17 cellular contexts compared by ENCODE assay signal in the genomic region with DNA sequence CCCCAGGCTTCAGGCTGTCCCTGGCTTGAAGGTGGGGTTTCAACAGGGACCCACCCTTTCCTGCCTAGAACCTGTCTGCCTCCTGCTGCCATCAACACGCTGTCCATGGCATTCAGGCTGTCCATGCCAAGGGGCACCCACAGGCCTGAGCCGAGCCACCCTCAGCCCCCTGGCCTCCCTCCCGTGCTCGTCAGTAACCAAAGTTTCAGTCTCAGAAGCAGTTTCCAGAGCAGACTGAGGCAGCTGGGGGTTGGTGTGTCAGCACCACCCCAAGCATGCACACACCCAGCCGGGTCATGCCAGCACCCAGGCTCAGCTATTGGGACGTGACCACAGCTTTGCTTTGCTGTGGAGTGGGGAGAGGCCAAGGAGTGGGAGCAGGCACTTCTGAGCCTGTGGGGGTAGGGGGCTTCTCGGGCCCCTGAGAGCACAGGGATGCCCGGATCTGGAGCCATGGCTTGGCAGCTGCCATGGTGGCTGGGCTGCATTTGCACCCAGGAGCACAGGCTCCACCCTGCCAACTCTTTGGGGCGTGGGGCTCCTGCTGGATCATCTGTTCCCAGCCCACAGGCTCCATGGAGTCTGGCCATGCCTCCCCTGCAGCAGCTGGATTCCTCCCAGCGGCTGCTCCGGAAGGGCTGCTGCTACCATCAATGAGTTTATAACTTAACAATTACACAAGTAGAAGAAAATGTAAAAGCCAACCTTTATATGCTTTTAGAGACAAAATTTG.
DNase-seq lines count a peak whose midpoint lies in the region; ATAC-seq and TF ChIP-seq lines count a peak whose summit lies in the region.
"Had no signal": no experiment of that assay in that cellular context is flagged by ENCODE, and none has a peak within 500 bp of the region (broad histone marks: within the 10 kb centered on the region; RNA-seq: fewer than 3 reads in every experiment).

No MANE protein-coding gene starts in this region.

- CTCF ChIA-PET in SK-N-SH (lab: Yijun Ruan, JAX): interaction anchor here (1.6 kb wide), 1 partner anchor 215 kb away, joined by 3 read pairs; no protein-coding TSS in a partner anchor

- H3K27me3 ChIP-seq in SK-N-SH (ENCODE audit: insufficient read depth) (no peaks in the 10 kb centered on the region), GM23248 (replicated peaks; ENCODE audit: insufficient read depth) (no peaks in the 10 kb centered on the region)

- no peak overlapping the region for H3K9ac ChIP-seq in SK-N-SH
- no peak overlapping the region for H3K9ac ChIP-seq in GM23248

- H3F3A ChIP-seq in SK-N-SH (replicated peaks; ENCODE audit: insufficient read depth) (no peaks in the 10 kb centered on the region), GM23248 (ENCODE audit: insufficient read depth) (no peaks in the 10 kb centered on the region; the same call in 1 of the 2 replicates)

- H3K4me1 Mint-ChIP-seq in stimulated activated memory B cell treated with anti-CD40 and anti-IgM and Interleukin-4, amounts not matched to agents 10 μg/mL and 1 μg/mL and 100 μg/mL, for 72 hours: no peaks in the 10 kb centered on the region

- no peak overlapping the region for H3K27ac Mint-ChIP-seq in stimulated activated memory B cell treated with anti-CD40 and anti-IgM and Interleukin-4, amounts not matched to agents 10 μg/mL and 1 μg/mL and 100 μg/mL, for 72 hours
- H3K27ac Mint-ChIP-seq: CD4-positive, alpha-beta T cell had no signal

- H3K27ac ChIP-seq in SK-N-SH (ENCODE audit: low read depth in 2 of 2, low read length in 1 of 2) (no peak overlapping the region), GM23248 (no peak overlapping the region), coronary artery (peak overlapping the region in 1 of 2 donors; percentile 22)
- H3K27ac ChIP-seq: A549 had no signal

- in situ Hi-C loops in GM23248 (cut with MboI): no loop called here

- H4K20me1 ChIP-seq in SK-N-SH (ENCODE audit: insufficient read depth) (no peaks in the 10 kb centered on the region), GM23248 (ENCODE audit: insufficient read depth) (no peaks in the 10 kb centered on the region)

- H2AFZ ChIP-seq in SK-N-SH (ENCODE audit: low read depth): no peak overlapping the region
- peak overlapping the region; percentile 36; the same call in 1 of the 2 replicates for H2AFZ ChIP-seq in GM23248

- no peaks in the 10 kb centered on the region for H3K9me3 ChIP-seq in SK-N-SH
- H3K9me3 ChIP-seq in GM23248 (ENCODE audit: low read depth): no peaks in the 10 kb centered on the region
- H3K9me3 ChIP-seq: A549 had no signal

- H3K27me3 Mint-ChIP-seq in stimulated activated memory B cell treated with anti-CD40 and anti-IgM and Interleukin-4, amounts not matched to agents 10 μg/mL and 1 μg/mL and 100 μg/mL, for 72 hours: no peaks in the 10 kb centered on the region
- H3K27me3 Mint-ChIP-seq: CD4-positive, alpha-beta T cell had no signal

- DNase-seq in SK-N-SH: peak; percentile 12
- DNase-seq in GM23248: peak; percentile 68
- peak; percentile 69 for DNase-seq in coronary artery (ENCODE audit: low spot score)
- no peak for DNase-seq in DMS153 treated with DMSO at 0.1 percent for 48 hours (lab: John Stamatoyannopoulos, UW; ENCODE audit: unreplicated experiment)
- no peak for DNase-seq in cerebellum (ENCODE audit: low spot score)
- DNase-seq: Calu3; CD4-positive, alpha-beta T cell; GOT3; Karpas-422; NCI-H187 treated with DMSO at 0.1 percent for 48 hours; NCI-H2171 treated with DMSO at 0.1 percent for 48 hours; NCI-H510A had no signal

- no peak for TF ChIP-seq RAD21 in SK-N-SH (IDR thresholded peaks at IDR 0.05; ENCODE audit: low read length)

- no peaks in the 10 kb centered on the region for H3K36me3 Mint-ChIP-seq in stimulated activated memory B cell treated with anti-CD40 and anti-IgM and Interleukin-4, amounts not matched to agents 10 μg/mL and 1 μg/mL and 100 μg/mL, for 72 hours

- H3K4me2 ChIP-seq in SK-N-SH (no peak overlapping the region), GM23248 (ENCODE audit: unreplicated experiment) (peak overlapping the region; percentile 17)
- H3K4me2 ChIP-seq: A549 had no signal

- H3K4me1 ChIP-seq in SK-N-SH (ENCODE audit: control insufficient read depth in 1 of 2, insufficient read depth in 2 of 2, low read depth in 1 of 2, low read length in 1 of 2) (peaks cover 0 to 18% of the 10 kb centered on the region in 2 experiments; a peak in 2 of 4 replicates), GM23248 (ENCODE audit: insufficient read depth) (peaks cover 14% of the 10 kb centered on the region)

- WGBS in SK-N-SH (ENCODE audit: low lambda C conversion rate): 87% methylated on average over 10 of the region's 11 CpGs
- 51 to 54% methylated on average over 11 of the region's 11 CpGs for WGBS in GM23248 (ENCODE audit: low coverage in 1 of 2, low lambda C conversion rate in 2 of 2, missing lambda C conversion rate in 2 of 2), 2 experiments

- ATAC-seq in SK-N-SH treated with all-trans-retinoic acid at 6 μM for 48 hours: no peak
- ATAC-seq in stimulated activated memory B cell treated with anti-CD40 and anti-IgM and Interleukin-4, amounts not matched to agents 10 μg/mL and 1 μg/mL and 100 μg/mL, for 72 hours: peak; percentile 6
- ATAC-seq in HG03520 (IDR thresholded peaks at IDR 0.05; ENCODE audit: unreplicated experiment): no peak
- ATAC-seq: A549, HepG2 had no signal

- TF ChIP-seq CTCF in SK-N-SH (IDR thresholded peaks at IDR 0.05): no peak
- no peak for TF ChIP-seq CTCF in coronary artery (IDR thresholded peaks at IDR 0.05)

- H3K36me3 ChIP-seq in SK-N-SH (replicated peaks in 1 of 2; ENCODE audit: control insufficient read depth in 1 of 2, insufficient read depth in 2 of 2, low read length in 1 of 2) (no peaks in the 10 kb centered on the region), GM23248 (ENCODE audit: low read depth) (no peaks in the 10 kb centered on the region)

- H3K4me3 ChIP-seq in SK-N-SH (ENCODE audit: low read depth in 2 of 2, low read length in 1 of 2) (no peak overlapping the region), GM23248 (no peak overlapping the region), coronary artery (no peak overlapping the region)
- H3K4me3 ChIP-seq: A549 had no signal

- TF ChIP-seq EP300 in SK-N-SH (IDR thresholded peaks at IDR 0.05; ENCODE audit: borderline replicate concordance in 1 of 2, low read depth in 1 of 2, low read length in 1 of 2): no peak

- no peaks in the 10 kb centered on the region for H3K79me2 ChIP-seq in SK-N-SH (ENCODE audit: insufficient read depth)
- H3K79me2 ChIP-seq in GM23248 (ENCODE audit: insufficient read depth): no peaks in the 10 kb centered on the region

- no peak overlapping the region for H3K4me3 Mint-ChIP-seq in stimulated activated memory B cell treated with anti-CD40 and anti-IgM and Interleukin-4, amounts not matched to agents 10 μg/mL and 1 μg/mL and 100 μg/mL, for 72 hours
- H3K4me3 Mint-ChIP-seq: CD4-positive, alpha-beta T cell had no signal

- POLR2A ChIA-PET in SK-N-SH (lab: Yijun Ruan, JAX): no interaction called here

- peaks cover 13% of the 10 kb centered on the region for H3K9me3 Mint-ChIP-seq in stimulated activated memory B cell treated with anti-CD40 and anti-IgM and Interleukin-4, amounts not matched to agents 10 μg/mL and 1 μg/mL and 100 μg/mL, for 72 hours

- H3K9me2 ChIP-seq in SK-N-SH: no peaks in the 10 kb centered on the region
- no peaks in the 10 kb centered on the region for H3K9me2 ChIP-seq in GM23248 (ENCODE audit: insufficient read depth)

TF ChIP-seq in SK-N-SH, 30 proteins besides CTCF, POLR2A, EP300 and RAD21 (continues in another document):
- TF ChIP-seq, protein P1, sequence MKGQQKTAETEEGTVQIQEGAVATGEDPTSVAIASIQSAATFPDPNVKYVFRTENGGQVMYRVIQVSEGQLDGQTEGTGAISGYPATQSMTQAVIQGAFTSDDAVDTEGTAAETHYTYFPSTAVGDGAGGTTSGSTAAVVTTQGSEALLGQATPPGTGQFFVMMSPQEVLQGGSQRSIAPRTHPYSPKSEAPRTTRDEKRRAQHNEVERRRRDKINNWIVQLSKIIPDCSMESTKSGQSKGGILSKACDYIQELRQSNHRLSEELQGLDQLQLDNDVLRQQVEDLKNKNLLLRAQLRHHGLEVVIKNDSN (IDR thresholded peaks at IDR 0.05; ENCODE audit: borderline replicate concordance, low read depth): no peak
- TF ChIP-seq POLR2AphosphoS5 (IDR thresholded peaks at IDR 0.05; ENCODE audit: low read depth, low read length) (no peak), FOXJ3 (CRISPR knock-in tag; IDR thresholded peaks at IDR 0.05) (no peak), TCF12 (IDR thresholded peaks at IDR 0.05) (no peak), RXRA (IDR thresholded peaks at IDR 0.05; ENCODE audit: borderline replicate concordance, low read depth) (no peak), GABPA (IDR thresholded peaks at IDR 0.05; ENCODE audit: low read depth) (no peak), TEAD4 (IDR thresholded peaks at IDR 0.05; ENCODE audit: borderline replicate concordance, insufficient read depth) (no peak)

TF ChIP-seq in SK-N-SH treated with all-trans-retinoic acid at 6 μM for 48 hours, 23 proteins besides CTCF, POLR2A, EP300 and RAD21:
- TF ChIP-seq, protein P2, sequence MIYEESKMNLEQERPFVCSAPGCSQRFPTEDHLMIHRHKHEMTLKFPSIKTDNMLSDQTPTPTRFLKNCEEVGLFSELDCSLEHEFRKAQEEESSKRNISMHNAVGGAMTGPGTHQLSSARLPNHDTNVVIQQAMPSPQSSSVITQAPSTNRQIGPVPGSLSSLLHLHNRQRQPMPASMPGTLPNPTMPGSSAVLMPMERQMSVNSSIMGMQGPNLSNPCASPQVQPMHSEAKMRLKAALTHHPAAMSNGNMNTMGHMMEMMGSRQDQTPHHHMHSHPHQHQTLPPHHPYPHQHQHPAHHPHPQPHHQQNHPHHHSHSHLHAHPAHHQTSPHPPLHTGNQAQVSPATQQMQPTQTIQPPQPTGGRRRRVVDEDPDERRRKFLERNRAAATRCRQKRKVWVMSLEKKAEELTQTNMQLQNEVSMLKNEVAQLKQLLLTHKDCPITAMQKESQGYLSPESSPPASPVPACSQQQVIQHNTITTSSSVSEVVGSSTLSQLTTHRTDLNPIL (CRISPR knock-in tag; IDR thresholded peaks at IDR 0.05; ENCODE audit: low read depth): no peak
- TF ChIP-seq ZNF565 (CRISPR knock-in tag; conservative IDR thresholded peaks at IDR 0.05; ENCODE audit: low read depth) (no peak), SNAI2 (CRISPR knock-in tag; IDR thresholded peaks at IDR 0.05) (no peak), ZC3H10 (CRISPR knock-in tag; IDR thresholded peaks at IDR 0.05) (no peak), RARB (CRISPR knock-in tag; IDR thresholded peaks at IDR 0.05) (no peak)
TF ChIP-seq in SK-N-SH treated with all-trans-retinoic acid at 6 μM for 48 hours: peak in this region for 0.

Comparison
In these comparisons a context has a peak if more than half of its experiments do, and no peak if none do; other contexts are left out.
1. DNase-seq: peak in SK-N-SH (single experiment), GM23248 (single experiment) and coronary artery (single experiment); none in DMS153 treated with DMSO at 0.1 percent for 48 hours (single experiment) and cerebellum (single experiment).